In genomic region chr5:177462702-177463101, GRCh38 we compare ENCODE assay signal across 1 cellular context.
TF ChIP-seq lines count a peak whose summit lies in the region.

No MANE protein-coding gene starts in this region.

TF ChIP-seq in K562, 482 proteins besides CTCF, POLR2A, EP300 and RAD21:
- TF ChIP-seq BHLHE40 (IDR thresholded peaks at IDR 0.05; ENCODE audit: low read length) (no peak), ZNF324 (CRISPR knock-in tag; IDR thresholded peaks at IDR 0.05) (no peak), CBFB (CRISPR knock-in tag; IDR thresholded peaks at IDR 0.05) (no peak), E2F1 (CRISPR knock-in tag; IDR thresholded peaks at IDR 0.05) (no peak), CBX5 (IDR thresholded peaks at IDR 0.05; ENCODE audit: borderline replicate concordance, low read depth) (no peak), CEBPG (CRISPR knock-in tag; IDR thresholded peaks at IDR 0.05) (no peak), CEBPG (tag; conservative IDR thresholded peaks at IDR 0.05 in 1 of 2, IDR thresholded peaks at IDR 0.05 in 1 of 2) (no peak), ZNF699 (CRISPR knock-in tag; IDR thresholded peaks at IDR 0.05; ENCODE audit: insufficient replicate concordance) (no peak), ZNF717 (CRISPR knock-in tag; IDR thresholded peaks at IDR 0.05) (no peak), TAF7 (tag; IDR thresholded peaks at IDR 0.05) (no peak), IFI16 (CRISPR knock-in tag; IDR thresholded peaks at IDR 0.05) (no peak), ETS1 (conservative IDR thresholded peaks at IDR 0.05; ENCODE audit: control insufficient read depth, low read depth, low read length) (no peak), MYC (IDR thresholded peaks at IDR 0.05; ENCODE audit: low read depth, low read length) (no peak), MYC (CRISPR knock-in tag; IDR thresholded peaks at IDR 0.05; ENCODE audit: borderline replicate concordance, low read depth) (no peak), PREB (CRISPR knock-in tag; IDR thresholded peaks at IDR 0.05) (no peak), PATZ1 (CRISPR knock-in tag; IDR thresholded peaks at IDR 0.05; ENCODE audit: borderline replicate concordance) (no peak), BCLAF1 (IDR thresholded peaks at IDR 0.05; ENCODE audit: borderline replicate concordance in 1 of 2, control insufficient read depth in 1 of 2, low read depth in 2 of 2, low read length in 1 of 2) (no peak), NR4A1 (CRISPR knock-in tag; IDR thresholded peaks at IDR 0.05) (no peak), NR4A1 (tag; IDR thresholded peaks at IDR 0.05) (no peak), ZSCAN32 (CRISPR knock-in tag; IDR thresholded peaks at IDR 0.05) (no peak), HNRNPK (IDR thresholded peaks at IDR 0.05; ENCODE audit: low read depth, low read length, poor library complexity, severe bottlenecking) (no peak)
